In the genomic region with DNA sequence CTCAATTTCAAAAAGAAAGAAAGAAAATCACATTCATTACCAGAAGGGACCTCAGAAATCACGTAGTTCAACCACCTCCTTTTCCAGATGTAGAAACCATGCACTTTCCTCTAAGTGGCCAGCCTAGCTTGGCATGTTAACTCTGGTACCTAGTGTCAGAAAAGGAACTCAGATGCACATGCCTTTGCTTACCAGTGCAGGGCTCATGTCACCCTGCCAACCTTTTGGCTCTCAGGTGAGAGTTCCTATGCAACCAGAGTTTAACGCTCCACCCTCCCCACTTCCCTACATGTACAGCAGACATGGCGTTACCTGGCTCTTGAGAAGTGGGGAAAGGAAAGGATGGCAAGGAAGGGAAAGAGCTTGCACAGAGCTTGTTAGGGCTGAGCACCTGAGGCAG, we compare ENCODE assay signal across 26 cellular contexts. TPM values are rescaled to one million over a fixed set of nuclear protein-coding genes. Genes with fewer than 3 reads are reported as not detected.
A peak's percentile ranks its signal among the peaks of the same experiment; 100 is the strongest.
DNase-seq lines count a peak whose midpoint lies in the region; TF ChIP-seq lines count a peak whose summit lies in the region.
"Had no signal": no experiment of that assay in that cellular context is flagged by ENCODE, and none has a peak within 500 bp of the region (broad histone marks: within the 10 kb centered on the region; RNA-seq: fewer than 3 reads in every experiment).

No MANE protein-coding gene starts in this region.

- peaks cover 8% of the 10 kb centered on the region for H3K36me3 ChIP-seq in fibroblast of lung (ENCODE audit: control insufficient read depth, insufficient read depth, low read length)

- H4K20me1 ChIP-seq in fibroblast of lung (ENCODE audit: control insufficient read depth, extremely low read depth, insufficient read depth, low read length): no peaks in the 10 kb centered on the region

- H3K79me2 ChIP-seq in fibroblast of lung (ENCODE audit: control insufficient read depth, insufficient read depth, low read length): no peaks in the 10 kb centered on the region

- no peak overlapping the region for H3K4me2 ChIP-seq in fibroblast of lung (ENCODE audit: extremely low read depth, insufficient read depth, low read length)
- H3K4me2 ChIP-seq: PC-9, SK-N-SH had no signal

- POLR2A ChIA-PET in AG04450 (lab: Yijun Ruan, JAX): no interaction called here

- H3K27me3 ChIP-seq in AG04450 (ENCODE audit: control insufficient read depth, insufficient read depth, low read length) (peaks cover under 1% of the 10 kb centered on the region), fibroblast of lung (ENCODE audit: control insufficient read depth, insufficient read depth, low read length) (no peaks in the 10 kb centered on the region)

- TF ChIP-seq POLR2A in GM19193 (IDR thresholded peaks at IDR 0.05; ENCODE audit: extremely low read depth, insufficient read depth, insufficient read length): peak; percentile 17

- H3K4me1 ChIP-seq in fibroblast of lung (ENCODE audit: control insufficient read depth, extremely low read depth, insufficient read depth, low read length): peaks cover 9% of the 10 kb centered on the region

- no peak overlapping the region for H2AFZ ChIP-seq in fibroblast of lung (ENCODE audit: low read length)
- H2AFZ ChIP-seq: PC-9 had no signal

- no peak overlapping the region for H3K9ac ChIP-seq in fibroblast of lung (ENCODE audit: insufficient read depth, low read length)
- H3K9ac ChIP-seq: SK-N-SH had no signal

- DNase-seq in AG04450 (ENCODE audit: low read depth, low spot score) (no peak), fibroblast of lung (ENCODE audit: low read depth in 2 of 2) (no peak), NCI-H1930 (lab: John Stamatoyannopoulos, UW) (no peak), posterior vena cava (ENCODE audit: low spot score) (no peak), medulla oblongata (ENCODE audit: extremely low spot score) (no peak)
- no peak for DNase-seq in central memory CD4-positive, alpha-beta T cell
- DNase-seq: CD4-positive, CD25-positive, alpha-beta regulatory T cell; COR-L47; H7; MM.1S; NCI-H1048; NCI-H1436; NCI-H2029; NCI-H2171; NCI-H345; NCI-H524 treated with DMSO at 0.1 percent for 48 hours; PC-9; SIG-M5; SK-N-SH had no signal

- CTCF ChIA-PET in AG04450 (lab: Charles Lee): interaction anchor here (0.7 to 5.8 kb wide), 5 partner anchors 67 to 211 kb away, joined by 3 to 117 read pairs (median 3); no protein-coding TSS in a partner anchor

- H3K4me3 ChIP-seq in AG04450 (ENCODE audit: low read depth, low read length) (no peak overlapping the region), WI38 (ENCODE audit: low read depth, low read length) (peak overlapping the region; percentile 23; the same call in 1 of the 2 replicates), fibroblast of lung (replicated peaks in 1 of 4; ENCODE audit: control extremely low read depth in 1 of 4, insufficient read depth in 1 of 4, low read depth in 3 of 4, low read length in 4 of 4) (no peak overlapping the region)
- H3K4me3 ChIP-seq: PC-9 had no signal

- intact Hi-C loops in posterior vena cava (cut with DNase I): no loop called here

- TF ChIP-seq CTCF in AG04450 (IDR thresholded peaks at IDR 0.05; ENCODE audit: low read depth, low read length) (no peak), WI38 (IDR thresholded peaks at IDR 0.05; ENCODE audit: low read depth, low read length) (no peak), fibroblast of lung (conservative IDR thresholded peaks at IDR 0.05 in 1 of 2, IDR thresholded peaks at IDR 0.05 in 1 of 2; ENCODE audit: low read depth in 1 of 2, low read length in 2 of 2) (no peak)

- H3K9me3 ChIP-seq in AG04450 (ENCODE audit: control insufficient read depth, insufficient read depth, low read length): no peaks in the 10 kb centered on the region
- H3K9me3 ChIP-seq in fibroblast of lung (ENCODE audit: control insufficient read depth, insufficient read depth, low read depth, low read length): no peaks in the 10 kb centered on the region
- H3K9me3 ChIP-seq: SK-N-SH had no signal

- H3K27ac ChIP-seq in AG04450 (ENCODE audit: low read depth, low read length): peak overlapping the region; percentile 69
- peak overlapping the region; percentile 29 for H3K27ac ChIP-seq in fibroblast of lung (ENCODE audit: insufficient read depth, low read length)
- H3K27ac ChIP-seq: PC-9, RWPE1 had no signal

RNA-seq across cellular contexts. Expression of gene IL17F, which starts 16.3 kb away (rescaled TPM):
- polyA plus RNA-seq in AG04450 (2011; rRNA removed): not detected in 2 replicates
- not detected in 2 replicates for polyA minus RNA-seq in AG04450 (2011; rRNA and poly(A)+ RNA removed)
- not detected in 2 replicates for total RNA-seq in fibroblast of lung
- not detected in 2 replicates for polyA plus RNA-seq in fibroblast of lung
- not detected in 2 replicates for polyA plus RNA-seq in fibroblast of lung (2012)
- polyA minus RNA-seq in fibroblast of lung (ENCODE audit: low replicate concordance): not detected in 2 replicates
- not detected for total RNA-seq in posterior vena cava
- total RNA-seq: A673, G401, H7, LHCN-M2, PC-9 had no signal
- polyA plus RNA-seq: BJ, SK-N-SH had no signal

RNA-seq across cellular contexts. Expression of gene MCM3, which starts 23.9 kb away (rescaled TPM):
- polyA plus RNA-seq in AG04450 (2011; rRNA removed) (28.4 and 33.6 TPM in 2 replicates), fibroblast of lung (40.3 and 89.5 TPM in 2 replicates)
- polyA minus RNA-seq in AG04450 (2011; rRNA and poly(A)+ RNA removed): 27.5 and 31.7 TPM in 2 replicates
- total RNA-seq in fibroblast of lung (15.9 and 18.0 TPM in 2 replicates), posterior vena cava (10 to 100 TPM; 24.5 to 25.6 TPM)
- 24.5 and 57.0 TPM in 2 replicates for polyA plus RNA-seq in fibroblast of lung (2012)
- polyA minus RNA-seq in fibroblast of lung (ENCODE audit: low replicate concordance): 27.7 and 117 TPM in 2 replicates
